Comparison of ENCODE assay signal across 10 cellular contexts in the genomic region with DNA sequence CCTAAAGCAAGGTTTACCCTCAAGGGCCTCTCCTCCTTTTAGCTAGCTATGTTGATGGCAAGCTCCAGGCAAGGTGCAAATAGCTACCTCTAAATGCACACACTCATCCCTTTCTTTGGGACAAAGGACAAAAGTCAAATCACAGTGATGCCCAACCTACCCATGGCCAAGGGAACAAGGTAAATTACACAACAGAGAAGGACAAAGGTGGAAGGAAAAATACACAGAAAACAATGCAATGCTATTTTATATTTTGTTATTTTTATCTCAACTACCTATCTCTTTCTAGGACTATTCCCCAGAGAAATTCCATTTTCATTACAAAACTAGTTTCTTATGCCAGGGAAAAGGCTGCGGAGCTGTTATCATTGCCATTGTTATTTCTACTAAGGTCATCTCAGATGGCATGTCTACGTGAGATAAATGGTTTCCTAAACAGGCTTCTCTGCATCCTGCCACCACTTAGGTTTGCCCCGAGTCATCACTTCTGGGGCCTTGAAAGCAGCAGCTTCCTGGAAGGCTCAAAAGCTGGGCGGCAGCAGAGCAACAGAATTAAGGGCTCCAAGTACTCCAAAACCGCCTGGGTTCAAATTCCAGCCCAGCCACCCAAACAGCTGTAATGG. TPM values are rescaled to one million over a fixed set of nuclear protein-coding genes. Genes with fewer than 3 reads are reported as not detected.
DNase-seq lines count a peak whose midpoint lies in the region; ATAC-seq and TF ChIP-seq lines count a peak whose summit lies in the region.
"Had no signal": no experiment of that assay in that cellular context is flagged by ENCODE, and none has a peak within 500 bp of the region (broad histone marks: within the 10 kb centered on the region; RNA-seq: fewer than 3 reads in every experiment).

No MANE protein-coding gene starts in this region.

- H4K20me1 ChIP-seq in hepatocyte (ENCODE audit: insufficient read depth, poor library complexity, severe bottlenecking), result no peaks in the 10 kb centered on the region

- no peaks in the 10 kb centered on the region for H3K79me2 ChIP-seq in hepatocyte

- H3K27me3 Mint-ChIP-seq in activated T-cell treated with anti-CD3 and anti-CD28 coated beads, Interleukin-2, amount 50 U/mL, for 4 hours (ENCODE audit: low read depth), result no peaks in the 10 kb centered on the region

- H3K4me3 Mint-ChIP-seq in activated T-cell treated with anti-CD3 and anti-CD28 coated beads, Interleukin-2, amount 50 U/mL, for 4 hours, result peak overlapping the region; percentile 8

- H3K36me3 ChIP-seq in uterus (no peaks in the 10 kb centered on the region), hepatocyte (replicated peaks; ENCODE audit: insufficient read depth, low read depth) (no peaks in the 10 kb centered on the region)
- H3K36me3 ChIP-seq: thoracic aorta had no signal

- H3K9me3 ChIP-seq in uterus (no peaks in the 10 kb centered on the region), hepatocyte (ENCODE audit: low read depth) (no peaks in the 10 kb centered on the region)
- H3K9me3 ChIP-seq: thoracic aorta had no signal

- in situ Hi-C loops in GM13976 (cut with MboI; ENCODE audit: low sequenced_read_pairs, unreplicated experiment), result no loop called here

- peaks cover 70% of the 10 kb centered on the region for H3K4me1 Mint-ChIP-seq in activated T-cell treated with anti-CD3 and anti-CD28 coated beads, Interleukin-2, amount 50 U/mL, for 4 hours (ENCODE audit: low read depth)

- H3K4me3 ChIP-seq in uterus (no peak overlapping the region), hepatocyte (no peak overlapping the region)

- H3K9me3 Mint-ChIP-seq in activated T-cell treated with anti-CD3 and anti-CD28 coated beads, Interleukin-2, amount 50 U/mL, for 4 hours, result no peaks in the 10 kb centered on the region

- no peaks in the 10 kb centered on the region for H3K27me3 ChIP-seq in uterus
- no peaks in the 10 kb centered on the region for H3K27me3 ChIP-seq in hepatocyte

- no peaks in the 10 kb centered on the region for H3K9me2 ChIP-seq in hepatocyte (replicated peaks; ENCODE audit: insufficient read depth)

- no peak for ATAC-seq in activated T-cell treated with anti-CD3 and anti-CD28 coated beads, Interleukin-2, amount 50 U/mL, for 4 hours
- ATAC-seq in left lobe of liver, result peak; percentile 75

- peaks cover 6 to 8% of the 10 kb centered on the region in 2 donors for H3K4me1 ChIP-seq in uterus
- no peaks in the 10 kb centered on the region for H3K4me1 ChIP-seq in hepatocyte (ENCODE audit: insufficient read depth)

- no peak overlapping the region for H2AFZ ChIP-seq in hepatocyte

- TF ChIP-seq POLR2A in uterus (IDR thresholded peaks at IDR 0.05), result no peak

- DNase-seq in stimulated activated CD4-positive, alpha-beta T cell treated with anti-CD3 and anti-CD28 coated beads, Interleukin-1b, Interleukin-23, amount 100 ng/mL, for 48 hours, result peak; percentile 23
- DNase-seq in stimulated activated CD4-positive, alpha-beta T cell treated with anti-CD3 and anti-CD28 coated beads, Interleukin-2, amount 100 ng/mL, for 48 hours, result no peak
- no peak for DNase-seq in activated T-cell treated with anti-CD3 and anti-CD28 coated beads, Interleukin-2, amount 50 U/mL, for 4 hours
- DNase-seq in left lobe of liver (ENCODE audit: low spot score), result no peak
- DNase-seq in uterus, result no peak
- no peak for DNase-seq in hepatocyte (ENCODE audit: low spot score)
- no peak for DNase-seq in AML-193 (lab: John Stamatoyannopoulos, UW)
- no peak for DNase-seq in GM13976 (ENCODE audit: low spot score)
- DNase-seq: NCI-H2029 treated with DMSO at 0.1 percent for 48 hours had no signal

- 69% methylated on average over 5 of the region's 5 CpGs for WGBS in hepatocyte (ENCODE audit: low lambda C conversion rate, missing lambda C conversion rate)

- H3K36me3 Mint-ChIP-seq in activated T-cell treated with anti-CD3 and anti-CD28 coated beads, Interleukin-2, amount 50 U/mL, for 4 hours (ENCODE audit: insufficient read depth), result peaks cover 48% of the 10 kb centered on the region

- intact Hi-C loops in uterus (cut with DNase I; ENCODE audit: low total_unique reads), result no loop called here

- TF ChIP-seq CTCF in uterus (IDR thresholded peaks at IDR 0.05) (no peak), hepatocyte (IDR thresholded peaks at IDR 0.05; ENCODE audit: poor library complexity) (no peak), GM13976 (IDR thresholded peaks at IDR 0.05; ENCODE audit: borderline replicate concordance, control extremely low read depth, extremely low read depth, insufficient read depth, missing control alignments) (no peak)

- H3K27ac ChIP-seq in uterus (peak overlapping the region; percentile 11 to 29), hepatocyte (no peak overlapping the region)

- no peak overlapping the region for H3K4me2 ChIP-seq in hepatocyte

RNA-seq across cellular contexts. Expression of gene BCL2, which starts 21.1 kb away (rescaled TPM):
- total RNA-seq in activated T-cell treated with anti-CD3 and anti-CD28 coated beads, Interleukin-2, amount 50 U/mL, for 4 hours, result 10 to 100 TPM; 45.0 to 71.4 (median 66.6) TPM
- 1.0 TPM for total RNA-seq in left lobe of liver
- 10 to 100 TPM; 16.1 to 61.1 (median 36.9) TPM for total RNA-seq in uterus
- 9.1 and 11.4 TPM in 2 replicates for total RNA-seq in hepatocyte
- 0.80 and 1.0 TPM in 2 replicates for polyA plus RNA-seq in hepatocyte
